8 cellular contexts compared by ENCODE assay signal in genomic region chr9:111957856-111958631, GRCh38.
DNase-seq lines count a peak whose midpoint lies in the region; ATAC-seq, FAIRE-seq and TF ChIP-seq lines count a peak whose summit lies in the region.

No MANE protein-coding gene starts in this region.

- H3K9ac ChIP-seq in SU-DHL-6 (ENCODE audit: low read length), result peak overlapping the region; percentile 33; the same call in 1 of the 2 replicates

- H2AFZ ChIP-seq in SU-DHL-6 (ENCODE audit: low read depth, low read length, severe bottlenecking), result peak overlapping the region; percentile 29

- peak overlapping the region; percentile 42 for H3K4me2 ChIP-seq in SU-DHL-6 (ENCODE audit: low read depth, low read length, poor library complexity, severe bottlenecking)

- intact Hi-C loops in esophagus muscularis mucosa (cut with DNase I), result loop anchor here (5.0 kb wide), 1 partner anchor 49 kb away; no protein-coding TSS in a partner anchor
- intact Hi-C loops in pancreas (cut with DNase I), result no loop called here

- peaks cover 8 to 17% (median 12%) of the 10 kb centered on the region in 4 donors for H3K4me1 ChIP-seq in esophagus muscularis mucosa
- H3K4me1 ChIP-seq in pancreas, result peaks cover 0 to 37% (median 9%) of the 10 kb centered on the region in 3 donors

- no peak overlapping the region for H3K27ac ChIP-seq in SU-DHL-6 (ENCODE audit: low read depth, low read length)
- H3K27ac ChIP-seq in esophagus muscularis mucosa (replicated peaks in 1 of 4), result peak overlapping the region in 2 of 4 donors; percentile 58 to 60
- peak overlapping the region in 1 of 4 donors; percentile 65 for H3K27ac ChIP-seq in pancreas

- TF ChIP-seq CTCF in SU-DHL-6 (IDR thresholded peaks at IDR 0.05; ENCODE audit: insufficient read depth, low read length, poor library complexity, severe bottlenecking) (no peak), esophagus muscularis mucosa (IDR thresholded peaks at IDR 0.05) (no peak), pancreas (IDR thresholded peaks at IDR 0.05) (no peak)

- peak; percentile 35 to 67 (median 47) for ATAC-seq in pancreas

- H3K4me3 ChIP-seq in SU-DHL-6 (ENCODE audit: insufficient read depth, low read length, poor library complexity, severe bottlenecking) (no peak overlapping the region), esophagus muscularis mucosa (peak overlapping the region in 3 of 4 donors; percentile 0 to 48 (median 18)), pancreas (no peak overlapping the region)

- no peaks in the 10 kb centered on the region for H3F3A ChIP-seq in SU-DHL-6 (ENCODE audit: insufficient read depth)

- no peaks in the 10 kb centered on the region for H3K9me2 ChIP-seq in SU-DHL-6 (replicated peaks; ENCODE audit: insufficient read depth, low read length)

- no peaks in the 10 kb centered on the region for H4K20me1 ChIP-seq in SU-DHL-6 (ENCODE audit: low read depth, low read length)

- H3K27me3 ChIP-seq in SU-DHL-6 (ENCODE audit: low read length), result no peaks in the 10 kb centered on the region
- no peaks in the 10 kb centered on the region for H3K27me3 ChIP-seq in esophagus muscularis mucosa
- H3K27me3 ChIP-seq in pancreas, result no peaks in the 10 kb centered on the region

- peak; percentile 61 for DNase-seq in activated CD8-positive, alpha-beta memory T cell treated with anti-CD3 and anti-CD28 coated beads for 24 hours
- no peak for DNase-seq in activated CD8-positive, alpha-beta memory T cell treated with anti-CD3 and anti-CD28 coated beads, Interleukin-2, amount 50 U/mL, for 4 hours
- DNase-seq in HK-2 (ENCODE audit: unreplicated experiment) (peak; percentile 53), esophagus muscularis mucosa (ENCODE audit: extremely low spot score) (no peak), pancreas (no peak), NCI-H1694 treated with DMSO at 0.1 percent for 48 hours (lab: John Stamatoyannopoulos, UW) (no peak)
- DNase-seq in NK-92 treated with Interleukin-12 subunit alpha and Interleukin-12 subunit beta, amount 100 ng/mL, for 24 hours (lab: John Stamatoyannopoulos, UW), result no peak

- H3K36me3 ChIP-seq in SU-DHL-6 (ENCODE audit: low read length) (no peaks in the 10 kb centered on the region), esophagus muscularis mucosa (no peaks in the 10 kb centered on the region), pancreas (no peaks in the 10 kb centered on the region)

- no peak for TF ChIP-seq POLR2A in esophagus muscularis mucosa (IDR thresholded peaks at IDR 0.05; ENCODE audit: low read depth)

- no peak for FAIRE-seq in pancreas (lab: Jason Lieb, UNC)

- H3K9me3 ChIP-seq in SU-DHL-6 (ENCODE audit: insufficient read depth, low read length) (no peaks in the 10 kb centered on the region), esophagus muscularis mucosa (no peaks in the 10 kb centered on the region), pancreas (no peaks in the 10 kb centered on the region)

- H3K79me2 ChIP-seq in SU-DHL-6 (ENCODE audit: insufficient read depth, low read length), result no peaks in the 10 kb centered on the region

- no peak for TF ChIP-seq EP300 in esophagus muscularis mucosa (IDR thresholded peaks at IDR 0.05)

- WGBS in esophagus muscularis mucosa, result 7% methylated on average over 3 of the region's 3 CpGs
- 21 to 48% methylated on average over 3 of the region's 3 CpGs for WGBS in pancreas, 2 donors

Comparison
In these comparisons a context has a peak if more than half of its experiments do, and no peak if none do; other contexts are left out.
1. DNase-seq: peak in activated CD8-positive, alpha-beta memory T cell treated with anti-CD3 and anti-CD28 coated beads for 24 hours (single experiment) and HK-2 (single experiment); none in activated CD8-positive, alpha-beta memory T cell treated with anti-CD3 and anti-CD28 coated beads, Interleukin-2, amount 50 U/mL, for 4 hours (single experiment), esophagus muscularis mucosa (single experiment), pancreas (0 of 6), NK-92 treated with Interleukin-12 subunit alpha and Interleukin-12 subunit beta, amount 100 ng/mL, for 24 hours (single experiment) and NCI-H1694 treated with DMSO at 0.1 percent for 48 hours (single experiment).
2. H3K4me3 ChIP-seq: peak in esophagus muscularis mucosa (3 of 4); none in SU-DHL-6 (single experiment) and pancreas (0 of 4).